1 cellular context compared by ENCODE assay signal in the genomic region with DNA sequence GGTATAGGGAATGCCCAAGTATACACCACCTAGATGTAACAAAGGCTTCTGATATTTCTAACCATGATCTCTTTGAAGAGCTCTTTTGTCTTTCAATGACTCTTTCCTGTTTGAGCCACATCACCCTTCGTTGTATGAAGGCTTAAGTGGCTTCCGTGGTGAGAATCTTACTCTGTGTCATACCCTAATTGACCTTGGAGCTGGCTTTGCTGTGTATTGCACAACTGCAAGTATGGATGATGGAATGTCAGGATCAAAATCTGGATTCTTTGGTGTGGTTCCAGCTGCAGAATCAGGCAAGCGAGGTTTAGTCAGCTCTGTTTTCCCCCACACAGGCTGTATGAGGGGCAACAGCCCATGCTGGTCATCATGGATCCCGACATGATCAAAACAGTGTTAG.
TF ChIP-seq lines count a peak whose summit lies in the region.

No MANE protein-coding gene starts in this region.

TF ChIP-seq in HepG2, 621 proteins besides CTCF, POLR2A, EP300 and RAD21 (continued from another document and continues in another):
- TF ChIP-seq, protein P1, sequence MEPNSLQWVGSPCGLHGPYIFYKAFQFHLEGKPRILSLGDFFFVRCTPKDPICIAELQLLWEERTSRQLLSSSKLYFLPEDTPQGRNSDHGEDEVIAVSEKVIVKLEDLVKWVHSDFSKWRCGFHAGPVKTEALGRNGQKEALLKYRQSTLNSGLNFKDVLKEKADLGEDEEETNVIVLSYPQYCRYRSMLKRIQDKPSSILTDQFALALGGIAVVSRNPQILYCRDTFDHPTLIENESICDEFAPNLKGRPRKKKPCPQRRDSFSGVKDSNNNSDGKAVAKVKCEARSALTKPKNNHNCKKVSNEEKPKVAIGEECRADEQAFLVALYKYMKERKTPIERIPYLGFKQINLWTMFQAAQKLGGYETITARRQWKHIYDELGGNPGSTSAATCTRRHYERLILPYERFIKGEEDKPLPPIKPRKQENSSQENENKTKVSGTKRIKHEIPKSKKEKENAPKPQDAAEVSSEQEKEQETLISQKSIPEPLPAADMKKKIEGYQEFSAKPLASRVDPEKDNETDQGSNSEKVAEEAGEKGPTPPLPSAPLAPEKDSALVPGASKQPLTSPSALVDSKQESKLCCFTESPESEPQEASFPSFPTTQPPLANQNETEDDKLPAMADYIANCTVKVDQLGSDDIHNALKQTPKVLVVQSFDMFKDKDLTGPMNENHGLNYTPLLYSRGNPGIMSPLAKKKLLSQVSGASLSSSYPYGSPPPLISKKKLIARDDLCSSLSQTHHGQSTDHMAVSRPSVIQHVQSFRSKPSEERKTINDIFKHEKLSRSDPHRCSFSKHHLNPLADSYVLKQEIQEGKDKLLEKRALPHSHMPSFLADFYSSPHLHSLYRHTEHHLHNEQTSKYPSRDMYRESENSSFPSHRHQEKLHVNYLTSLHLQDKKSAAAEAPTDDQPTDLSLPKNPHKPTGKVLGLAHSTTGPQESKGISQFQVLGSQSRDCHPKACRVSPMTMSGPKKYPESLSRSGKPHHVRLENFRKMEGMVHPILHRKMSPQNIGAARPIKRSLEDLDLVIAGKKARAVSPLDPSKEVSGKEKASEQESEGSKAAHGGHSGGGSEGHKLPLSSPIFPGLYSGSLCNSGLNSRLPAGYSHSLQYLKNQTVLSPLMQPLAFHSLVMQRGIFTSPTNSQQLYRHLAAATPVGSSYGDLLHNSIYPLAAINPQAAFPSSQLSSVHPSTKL (CRISPR knock-in tag; IDR thresholded peaks at IDR 0.05) = peak; percentile 89
- TF ChIP-seq, protein P2, sequence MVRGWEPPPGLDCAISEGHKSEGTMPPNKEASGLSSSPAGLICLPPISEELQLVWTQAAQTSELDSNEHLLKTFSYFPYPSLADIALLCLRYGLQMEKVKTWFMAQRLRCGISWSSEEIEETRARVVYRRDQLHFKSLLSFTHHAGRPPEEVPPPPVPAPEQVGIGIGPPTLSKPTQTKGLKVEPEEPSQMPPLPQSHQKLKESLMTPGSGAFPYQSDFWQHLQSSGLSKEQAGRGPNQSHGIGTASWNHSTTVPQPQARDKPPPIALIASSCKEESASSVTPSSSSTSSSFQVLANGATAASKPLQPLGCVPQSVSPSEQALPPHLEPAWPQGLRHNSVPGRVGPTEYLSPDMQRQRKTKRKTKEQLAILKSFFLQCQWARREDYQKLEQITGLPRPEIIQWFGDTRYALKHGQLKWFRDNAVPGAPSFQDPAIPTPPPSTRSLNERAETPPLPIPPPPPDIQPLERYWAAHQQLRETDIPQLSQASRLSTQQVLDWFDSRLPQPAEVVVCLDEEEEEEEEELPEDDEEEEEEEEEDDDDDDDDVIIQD (CRISPR knock-in tag; IDR thresholded peaks at IDR 0.05; ENCODE audit: low read depth) = no peak
- peak; percentile 56; the same call in 1 of the 2 replicates for TF ChIP-seq CBX5 (CRISPR knock-in tag; IDR thresholded peaks at IDR 0.05; ENCODE audit: borderline replicate concordance)
- no peak for TF ChIP-seq SOX13 (IDR thresholded peaks at IDR 0.05)
- TF ChIP-seq SOX13 (CRISPR knock-in tag; conservative IDR thresholded peaks at IDR 0.05 in 1 of 2, IDR thresholded peaks at IDR 0.05 in 1 of 2) = peak in 1 of 2 experiments; percentile 59; a peak in 1 of 4 replicates
- TF ChIP-seq BCL6 (CRISPR knock-in tag; IDR thresholded peaks at IDR 0.05) = peak; percentile 56; the same call in 1 of the 2 replicates
- TF ChIP-seq NFE2L2 (IDR thresholded peaks at IDR 0.05; ENCODE audit: low read length) = no peak
- peak; percentile 80 for TF ChIP-seq FOSL2 (CRISPR knock-in tag; IDR thresholded peaks at IDR 0.05)
- TF ChIP-seq, protein P3, sequence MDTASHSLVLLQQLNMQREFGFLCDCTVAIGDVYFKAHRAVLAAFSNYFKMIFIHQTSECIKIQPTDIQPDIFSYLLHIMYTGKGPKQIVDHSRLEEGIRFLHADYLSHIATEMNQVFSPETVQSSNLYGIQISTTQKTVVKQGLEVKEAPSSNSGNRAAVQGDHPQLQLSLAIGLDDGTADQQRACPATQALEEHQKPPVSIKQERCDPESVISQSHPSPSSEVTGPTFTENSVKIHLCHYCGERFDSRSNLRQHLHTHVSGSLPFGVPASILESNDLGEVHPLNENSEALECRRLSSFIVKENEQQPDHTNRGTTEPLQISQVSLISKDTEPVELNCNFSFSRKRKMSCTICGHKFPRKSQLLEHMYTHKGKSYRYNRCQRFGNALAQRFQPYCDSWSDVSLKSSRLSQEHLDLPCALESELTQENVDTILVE (CRISPR knock-in tag; IDR thresholded peaks at IDR 0.05) = peak; percentile 75
- TF ChIP-seq, protein P4, sequence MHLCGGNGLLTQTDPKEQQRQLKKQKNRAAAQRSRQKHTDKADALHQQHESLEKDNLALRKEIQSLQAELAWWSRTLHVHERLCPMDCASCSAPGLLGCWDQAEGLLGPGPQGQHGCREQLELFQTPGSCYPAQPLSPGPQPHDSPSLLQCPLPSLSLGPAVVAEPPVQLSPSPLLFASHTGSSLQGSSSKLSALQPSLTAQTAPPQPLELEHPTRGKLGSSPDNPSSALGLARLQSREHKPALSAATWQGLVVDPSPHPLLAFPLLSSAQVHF (CRISPR knock-in tag; IDR thresholded peaks at IDR 0.05) = no peak
- peak; percentile 33; the same call in 1 of the 2 replicates for TF ChIP-seq ZMYM4 (CRISPR knock-in tag; IDR thresholded peaks at IDR 0.05)
- no peak for TF ChIP-seq SMARCC2 (IDR thresholded peaks at IDR 0.05)
- TF ChIP-seq ZNF713 (CRISPR knock-in tag; IDR thresholded peaks at IDR 0.05) = no peak
- TF ChIP-seq, protein P5, sequence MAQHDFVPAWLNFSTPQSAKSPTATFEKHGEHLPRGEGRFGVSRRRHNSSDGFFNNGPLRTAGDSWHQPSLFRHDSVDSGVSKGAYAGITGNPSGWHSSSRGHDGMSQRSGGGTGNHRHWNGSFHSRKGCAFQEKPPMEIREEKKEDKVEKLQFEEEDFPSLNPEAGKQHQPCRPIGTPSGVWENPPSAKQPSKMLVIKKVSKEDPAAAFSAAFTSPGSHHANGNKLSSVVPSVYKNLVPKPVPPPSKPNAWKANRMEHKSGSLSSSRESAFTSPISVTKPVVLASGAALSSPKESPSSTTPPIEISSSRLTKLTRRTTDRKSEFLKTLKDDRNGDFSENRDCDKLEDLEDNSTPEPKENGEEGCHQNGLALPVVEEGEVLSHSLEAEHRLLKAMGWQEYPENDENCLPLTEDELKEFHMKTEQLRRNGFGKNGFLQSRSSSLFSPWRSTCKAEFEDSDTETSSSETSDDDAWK (CRISPR knock-in tag; IDR thresholded peaks at IDR 0.05) = no peak
- no peak for TF ChIP-seq ZSCAN25 (CRISPR knock-in tag; IDR thresholded peaks at IDR 0.05)
- no peak for TF ChIP-seq ZNF30 (CRISPR knock-in tag; IDR thresholded peaks at IDR 0.05)
- peak; percentile 61; the same call in 1 of the 2 replicates for TF ChIP-seq NCOA2 (CRISPR knock-in tag; IDR thresholded peaks at IDR 0.05)
- 0 out of 2 replicates have a peak, but pooled peaks have one; percentile 18 for TF ChIP-seq TCF7 (IDR thresholded peaks at IDR 0.05; ENCODE audit: low read depth)
- peak; percentile 49 for TF ChIP-seq HNF4A (CRISPR knock-in tag; IDR thresholded peaks at IDR 0.05)
- TF ChIP-seq, protein P6, sequence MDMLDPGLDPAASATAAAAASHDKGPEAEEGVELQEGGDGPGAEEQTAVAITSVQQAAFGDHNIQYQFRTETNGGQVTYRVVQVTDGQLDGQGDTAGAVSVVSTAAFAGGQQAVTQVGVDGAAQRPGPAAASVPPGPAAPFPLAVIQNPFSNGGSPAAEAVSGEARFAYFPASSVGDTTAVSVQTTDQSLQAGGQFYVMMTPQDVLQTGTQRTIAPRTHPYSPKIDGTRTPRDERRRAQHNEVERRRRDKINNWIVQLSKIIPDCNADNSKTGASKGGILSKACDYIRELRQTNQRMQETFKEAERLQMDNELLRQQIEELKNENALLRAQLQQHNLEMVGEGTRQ (IDR thresholded peaks at IDR 0.05; ENCODE audit: low read depth, low read length) = no peak
- TF ChIP-seq, protein P6 (CRISPR knock-in tag; IDR thresholded peaks at IDR 0.05; ENCODE audit: borderline replicate concordance) = no peak
- TF ChIP-seq ZNF776 (CRISPR knock-in tag; IDR thresholded peaks at IDR 0.05) = no peak
- TF ChIP-seq, protein P7, sequence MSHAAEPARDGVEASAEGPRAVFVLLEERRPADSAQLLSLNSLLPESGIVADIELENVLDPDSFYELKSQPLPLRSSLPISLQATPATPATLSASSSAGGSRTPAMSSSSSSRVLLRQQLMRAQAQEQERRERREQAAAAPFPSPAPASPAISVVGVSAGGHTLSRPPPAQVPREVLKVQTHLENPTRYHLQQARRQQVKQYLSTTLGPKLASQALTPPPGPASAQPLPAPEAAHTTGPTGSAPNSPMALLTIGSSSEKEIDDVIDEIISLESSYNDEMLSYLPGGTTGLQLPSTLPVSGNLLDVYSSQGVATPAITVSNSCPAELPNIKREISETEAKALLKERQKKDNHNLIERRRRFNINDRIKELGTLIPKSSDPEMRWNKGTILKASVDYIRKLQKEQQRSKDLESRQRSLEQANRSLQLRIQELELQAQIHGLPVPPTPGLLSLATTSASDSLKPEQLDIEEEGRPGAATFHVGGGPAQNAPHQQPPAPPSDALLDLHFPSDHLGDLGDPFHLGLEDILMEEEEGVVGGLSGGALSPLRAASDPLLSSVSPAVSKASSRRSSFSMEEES (CRISPR knock-in tag; IDR thresholded peaks at IDR 0.05) = peak; percentile 44; the same call in 1 of the 2 replicates
- 0 out of 2 replicates have a peak, but pooled peaks have one; percentile 60 for TF ChIP-seq RCOR2 (CRISPR knock-in tag; IDR thresholded peaks at IDR 0.05)
- no peak for TF ChIP-seq ATM (IDR thresholded peaks at IDR 0.05; ENCODE audit: borderline replicate concordance)
- TF ChIP-seq, protein P8, sequence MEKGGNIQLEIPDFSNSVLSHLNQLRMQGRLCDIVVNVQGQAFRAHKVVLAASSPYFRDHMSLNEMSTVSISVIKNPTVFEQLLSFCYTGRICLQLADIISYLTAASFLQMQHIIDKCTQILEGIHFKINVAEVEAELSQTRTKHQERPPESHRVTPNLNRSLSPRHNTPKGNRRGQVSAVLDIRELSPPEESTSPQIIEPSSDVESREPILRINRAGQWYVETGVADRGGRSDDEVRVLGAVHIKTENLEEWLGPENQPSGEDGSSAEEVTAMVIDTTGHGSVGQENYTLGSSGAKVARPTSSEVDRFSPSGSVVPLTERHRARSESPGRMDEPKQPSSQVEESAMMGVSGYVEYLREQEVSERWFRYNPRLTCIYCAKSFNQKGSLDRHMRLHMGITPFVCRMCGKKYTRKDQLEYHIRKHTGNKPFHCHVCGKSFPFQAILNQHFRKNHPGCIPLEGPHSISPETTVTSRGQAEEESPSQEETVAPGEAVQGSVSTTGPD (CRISPR knock-in tag; IDR thresholded peaks at IDR 0.05) = no peak
- TF ChIP-seq HMG20A (CRISPR knock-in tag; IDR thresholded peaks at IDR 0.05; ENCODE audit: borderline replicate concordance) = peak; percentile 82; the same call in 1 of the 2 replicates
- no peak for TF ChIP-seq KMT2B (CRISPR knock-in tag; IDR thresholded peaks at IDR 0.05)
- TF ChIP-seq SMAD3 (CRISPR knock-in tag; IDR thresholded peaks at IDR 0.05) = no peak
- TF ChIP-seq ONECUT2 (CRISPR knock-in tag; IDR thresholded peaks at IDR 0.05) = no peak
- no peak for TF ChIP-seq ZNF780A (CRISPR knock-in tag; IDR thresholded peaks at IDR 0.05)
- peak; percentile 97 for TF ChIP-seq CEBPG (CRISPR knock-in tag; IDR thresholded peaks at IDR 0.05)
- TF ChIP-seq THAP11 (CRISPR knock-in tag; IDR thresholded peaks at IDR 0.05) = peak; percentile 55
- TF ChIP-seq IRX3 (CRISPR knock-in tag; IDR thresholded peaks at IDR 0.05; ENCODE audit: borderline replicate concordance, low read depth) = no peak
- TF ChIP-seq ARNT (IDR thresholded peaks at IDR 0.05) = no peak
- peak; percentile 50; the same call in 1 of the 2 replicates for TF ChIP-seq ISL2 (CRISPR knock-in tag; IDR thresholded peaks at IDR 0.05)
- 0 out of 2 replicates have a peak, but pooled peaks have one; percentile 23 for TF ChIP-seq FOXO1 (CRISPR knock-in tag; IDR thresholded peaks at IDR 0.05)
- TF ChIP-seq, protein P9, sequence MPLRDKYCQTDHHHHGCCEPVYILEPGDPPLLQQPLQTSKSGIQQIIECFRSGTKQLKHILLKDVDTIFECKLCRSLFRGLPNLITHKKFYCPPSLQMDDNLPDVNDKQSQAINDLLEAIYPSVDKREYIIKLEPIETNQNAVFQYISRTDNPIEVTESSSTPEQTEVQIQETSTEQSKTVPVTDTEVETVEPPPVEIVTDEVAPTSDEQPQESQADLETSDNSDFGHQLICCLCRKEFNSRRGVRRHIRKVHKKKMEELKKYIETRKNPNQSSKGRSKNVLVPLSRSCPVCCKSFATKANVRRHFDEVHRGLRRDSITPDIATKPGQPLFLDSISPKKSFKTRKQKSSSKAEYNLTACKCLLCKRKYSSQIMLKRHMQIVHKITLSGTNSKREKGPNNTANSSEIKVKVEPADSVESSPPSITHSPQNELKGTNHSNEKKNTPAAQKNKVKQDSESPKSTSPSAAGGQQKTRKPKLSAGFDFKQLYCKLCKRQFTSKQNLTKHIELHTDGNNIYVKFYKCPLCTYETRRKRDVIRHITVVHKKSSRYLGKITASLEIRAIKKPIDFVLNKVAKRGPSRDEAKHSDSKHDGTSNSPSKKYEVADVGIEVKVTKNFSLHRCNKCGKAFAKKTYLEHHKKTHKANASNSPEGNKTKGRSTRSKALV (CRISPR knock-in tag; IDR thresholded peaks at IDR 0.05) = no peak
- TF ChIP-seq YEATS2 (CRISPR knock-in tag; IDR thresholded peaks at IDR 0.05; ENCODE audit: borderline replicate concordance) = peak; percentile 55; the same call in 1 of the 2 replicates
- TF ChIP-seq, protein P10, sequence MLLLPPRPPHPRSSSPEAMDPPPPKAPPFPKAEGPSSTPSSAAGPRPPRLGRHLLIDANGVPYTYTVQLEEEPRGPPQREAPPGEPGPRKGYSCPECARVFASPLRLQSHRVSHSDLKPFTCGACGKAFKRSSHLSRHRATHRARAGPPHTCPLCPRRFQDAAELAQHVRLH (CRISPR knock-in tag; IDR thresholded peaks at IDR 0.05; ENCODE audit: borderline replicate concordance, low read depth) = peak; percentile 64; the same call in 1 of the 2 replicates
- TF ChIP-seq ZNF644 (CRISPR knock-in tag; IDR thresholded peaks at IDR 0.05; ENCODE audit: low read depth) = peak; percentile 93
- no peak for TF ChIP-seq CREB1 (IDR thresholded peaks at IDR 0.05)
- TF ChIP-seq CREB1 (CRISPR knock-in tag; IDR thresholded peaks at IDR 0.05) = peak; percentile 43; the same call in 1 of the 2 replicates
- TF ChIP-seq ELF3 (CRISPR knock-in tag; IDR thresholded peaks at IDR 0.05) = peak; percentile 76
- TF ChIP-seq SALL1 (CRISPR knock-in tag; IDR thresholded peaks at IDR 0.05) = peak; percentile 76
